ENCODE assay signal across 10 cellular contexts in genomic region chr2:3470166-3470651, GRCh38. TPM values are rescaled to one million over a fixed set of nuclear protein-coding genes. Genes with fewer than 3 reads are reported as not detected.
DNase-seq lines count a peak whose midpoint lies in the region; ATAC-seq and TF ChIP-seq lines count a peak whose summit lies in the region.
"Had no signal": no experiment of that assay in that cellular context is flagged by ENCODE, and none has a peak within 500 bp of the region (broad histone marks: within the 10 kb centered on the region; RNA-seq: fewer than 3 reads in every experiment).

No MANE protein-coding gene starts in this region.

- TF ChIP-seq POLR2A in uterus (IDR thresholded peaks at IDR 0.05) (peak in 1 of 2 donors; percentile 21), Peyer's patch (IDR thresholded peaks at IDR 0.05) (no peak)

- H3K4me3 ChIP-seq in SJSA1 (no peak overlapping the region), uterus (no peak overlapping the region), Peyer's patch (no peak overlapping the region)

- DNase-seq in SJSA1 (ENCODE audit: low read depth in 1 of 2, low spot score in 2 of 2), result peak in 1 of 2 experiments; percentile 57
- peak; percentile 58 for DNase-seq in fibroblast of peridontal ligament (ENCODE audit: extremely low read depth)
- peak; percentile 69 for DNase-seq in mucosa of gallbladder (ENCODE audit: low spot score)
- peak; percentile 87 to 88 for DNase-seq in uterus
- no peak for DNase-seq in Peyer's patch
- no peak for DNase-seq in amniotic stem cell (lab: John Stamatoyannopoulos, UW)
- DNase-seq: activated CD8-positive, alpha-beta memory T cell treated with anti-CD3 and anti-CD28 coated beads, Interleukin-2, amount 50 U/mL, for 48 hours had no signal

- intact Hi-C loops in uterus (cut with DNase I; ENCODE audit: low total_unique reads), result no loop called here

- H3K4me1 ChIP-seq in SJSA1 (replicated peaks) (peaks cover 34% of the 10 kb centered on the region), uterus (peaks cover 7 to 8% of the 10 kb centered on the region in 2 donors), Peyer's patch (no peaks in the 10 kb centered on the region)

- H3K27ac ChIP-seq in SJSA1 (peak overlapping the region; percentile 44), uterus (peak overlapping the region; percentile 83 to 89), Peyer's patch (peak overlapping the region in 1 of 4 donors; percentile 47)
- H3K27ac ChIP-seq: KMS-11 had no signal

- H3K27me3 ChIP-seq in SJSA1 (replicated peaks) (no peaks in the 10 kb centered on the region), uterus (no peaks in the 10 kb centered on the region), Peyer's patch (no peaks in the 10 kb centered on the region)

- TF ChIP-seq CTCF in uterus (IDR thresholded peaks at IDR 0.05) (no peak), Peyer's patch (IDR thresholded peaks at IDR 0.05) (no peak)

- ATAC-seq in GM18498 (IDR thresholded peaks at IDR 0.05; ENCODE audit: unreplicated experiment) (no peak), HG03108 (IDR thresholded peaks at IDR 0.05; ENCODE audit: unreplicated experiment) (no peak)

- no peaks in the 10 kb centered on the region for H3K9me3 ChIP-seq in SJSA1 (replicated peaks)
- H3K9me3 ChIP-seq in uterus, result no peaks in the 10 kb centered on the region
- no peaks in the 10 kb centered on the region for H3K9me3 ChIP-seq in Peyer's patch

- H3K36me3 ChIP-seq in SJSA1, result peaks cover 46% of the 10 kb centered on the region
- no peaks in the 10 kb centered on the region for H3K36me3 ChIP-seq in uterus
- H3K36me3 ChIP-seq in Peyer's patch, result peaks cover 0 to 68% (median 0%) of the 10 kb centered on the region in 3 donors

RNA-seq across cellular contexts. Expression of gene ADI1, which starts 49.1 kb away (rescaled TPM):
- total RNA-seq in SJSA1 (2014; rRNA removed; shearing (Covaris generic)), result 78.2 and 82.7 TPM in 2 replicates
- total RNA-seq in mucosa of gallbladder (223 TPM), uterus (10 to 100 TPM; 31.5 to 65.0 (median 37.9) TPM), Peyer's patch (100 to 1,000 TPM in 1 of 4 donors, 10 to 100 TPM in 3; 43.7 to 207 (median 71.0) TPM)

Comparison
In these comparisons a context has a peak if more than half of its experiments do, and no peak if none do; other contexts are left out.
1. DNase-seq: peak in fibroblast of peridontal ligament (single experiment), mucosa of gallbladder (single experiment) and uterus (2 of 2); none in Peyer's patch (0 of 3) and amniotic stem cell (single experiment).